ENCODE assay signal across 26 cellular contexts in genomic region chr4:186954956-186955355, GRCh38.
"Had no signal": no experiment of that assay in that cellular context is flagged by ENCODE, and none has a peak within 500 bp of the region (broad histone marks: within the 10 kb centered on the region; RNA-seq: fewer than 3 reads in every experiment).

No MANE protein-coding gene starts in this region.

- H3K36me3 ChIP-seq: neutrophil, pancreas, prostate gland, right lobe of liver, sigmoid colon, stomach, thoracic aorta, thyroid gland, tibial nerve, upper lobe of left lung, uterus had no signal

- H3K27me3 ChIP-seq: neutrophil, pancreas, right lobe of liver, sigmoid colon, stomach, thyroid gland, tibial nerve, upper lobe of left lung, uterus had no signal

- H3K4me3 ChIP-seq: pancreas, prostate gland, right lobe of liver, sigmoid colon, stomach, thoracic aorta, thyroid gland, tibial nerve, upper lobe of left lung, uterus had no signal

- H3K4me1 ChIP-seq: prostate gland, sigmoid colon, stomach, thyroid gland, tibial nerve, upper lobe of left lung, uterus had no signal

- H3K27ac ChIP-seq: neutrophil, pancreas, prostate gland, right lobe of liver, stomach, thoracic aorta, thyroid gland, tibial nerve, upper lobe of left lung had no signal

- DNase-seq: naive thymus-derived CD8-positive, alpha-beta T cell; nephron progenitor cell; nucleus accumbens; pancreas; retina; right cardiac atrium; right lobe of liver; sigmoid colon; small intestine; stimulated activated CD4-positive, alpha-beta T cell treated with anti-CD3 and anti-CD28 coated beads, Interleukin-15, amount 100 ng/mL, for 24 hours; stimulated activated CD4-positive, alpha-beta T cell treated with anti-CD3 and anti-CD28 coated beads, Interleukin-2, amount 100 ng/mL, for 24 hours; stimulated activated CD4-positive, alpha-beta T cell treated with anti-CD3 and anti-CD28 coated beads, Interleukin-2, amount 100 ng/mL, for 48 hours; stimulated activated CD4-positive, alpha-beta T cell treated with anti-CD3 and anti-CD28 coated beads, Interleukin-4, amount 100 ng/mL, for 24 hours; stimulated activated naive B cell treated with anti-CD40 and anti-IgM and Interleukin-4, amounts not matched to agents 10 μg/mL and 1 μg/mL and 100 μg/mL, for 72 hours; stimulated activated naive CD4-positive, alpha-beta T cell treated with Interleukin-2 at 50 U/mL for 16 hours; stomach; thyroid gland; trophoblast cell; uterus had no signal

- ATAC-seq: naive thymus-derived CD8-positive, alpha-beta T cell; natural killer cell treated with Interleukin-12 subunit alpha and Interleukin-12 subunit beta and Interleukin-15 and Interleukin-18, amount 100 ng/mL, for 72 hours; right cardiac atrium; right lobe of liver; stimulated activated effector memory CD8-positive, alpha-beta T cell treated with anti-CD3 and anti-CD28 coated beads, Interleukin-12 subunit alpha, Interleukin-12 subunit beta, amount 100 ng/mL, for 72 hours; stimulated activated naive B cell treated with anti-CD40 and anti-IgM and Interleukin-4, amounts not matched to agents 10 μg/mL and 1 μg/mL and 100 μg/mL, for 72 hours had no signal

- H3K9me3 ChIP-seq: neutrophil, pancreas, prostate gland, right lobe of liver, sigmoid colon, stomach, thoracic aorta, thyroid gland, tibial nerve, upper lobe of left lung, uterus had no signal
